8 cellular contexts compared by ENCODE assay signal in the genomic region with DNA sequence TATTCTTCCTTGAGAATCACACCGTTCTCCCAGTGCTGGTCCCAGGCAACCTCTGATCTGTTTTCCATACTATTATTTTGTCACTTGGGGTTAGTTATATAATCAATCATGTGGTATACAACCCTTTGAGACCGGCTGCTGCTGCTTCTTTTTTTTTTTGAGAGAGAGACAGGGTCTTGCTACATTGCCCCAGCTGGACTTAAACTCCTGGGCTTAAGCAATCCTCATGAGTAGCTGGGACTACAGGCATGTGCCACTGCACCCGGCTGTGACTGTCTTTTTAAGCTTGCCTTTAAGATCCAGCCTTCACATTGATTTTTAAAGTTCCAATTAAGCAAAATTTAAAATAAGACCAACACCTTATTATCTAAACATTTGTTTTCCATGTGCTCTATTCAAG.
"Had no signal": no experiment of that assay in that cellular context is flagged by ENCODE, and none has a peak within 500 bp of the region (broad histone marks: within the 10 kb centered on the region; RNA-seq: fewer than 3 reads in every experiment).

No MANE protein-coding gene starts in this region.

- ATAC-seq: GM12878 had no signal

- H3K4me3 ChIP-seq: GM12878 had no signal

- FAIRE-seq: G401.6, GM12878, GM12891, GM12892, GM18507, GM19239 had no signal

- DNase-seq: GDM1, GF-D8 had no signal
